ENCODE assay signal across 17 cellular contexts in genomic region chr3:72087420-72087819, GRCh38.
DNase-seq lines count a peak whose midpoint lies in the region; ATAC-seq and TF ChIP-seq lines count a peak whose summit lies in the region.
"Had no signal": no experiment of that assay in that cellular context is flagged by ENCODE, and none has a peak within 500 bp of the region (broad histone marks: within the 10 kb centered on the region; RNA-seq: fewer than 3 reads in every experiment).

No MANE protein-coding gene starts in this region.

- no peak overlapping the region for H4K91ac ChIP-seq in neuronal stem cell (ENCODE audit: low read depth, low read length, poor library complexity)

- peaks cover 56% of the 10 kb centered on the region for H3K4me1 ChIP-seq in DND-41 (ENCODE audit: insufficient read depth, low read length)
- peaks cover 3% of the 10 kb centered on the region; the same call in 1 of the 2 replicates for H3K4me1 ChIP-seq in HEK293 (ENCODE audit: control insufficient read depth, insufficient read depth, low read length)
- H3K4me1 ChIP-seq in neuronal stem cell (ENCODE audit: control insufficient read depth in 2 of 2, insufficient read depth in 1 of 2, low read depth in 1 of 2, low read length in 2 of 2) = no peaks in the 10 kb centered on the region

- H3K18ac ChIP-seq in neuronal stem cell (ENCODE audit: low read length) = no peak overlapping the region

- DNase-seq in DND-41 (no peak), T-helper 17 cell (no peak), neuronal stem cell (ENCODE audit: low spot score) (no peak), caudate nucleus (lab: John Stamatoyannopoulos, UW) (no peak), NCI-H2196 (lab: John Stamatoyannopoulos, UW; ENCODE audit: unreplicated experiment) (no peak)
- DNase-seq: CD4-positive, CD25-positive, alpha-beta regulatory T cell; CD8-positive, alpha-beta memory T cell; COR-L47; DMS 273 treated with DMSO at 0.1 percent for 48 hours; DMS53; GDM1; GM23248 had no signal

- H3K4me1 Mint-ChIP-seq in T-helper 17 cell = peaks cover 8% of the 10 kb centered on the region
- H3K4me1 Mint-ChIP-seq: CD8-positive, alpha-beta memory T cell had no signal

- ATAC-seq in DND-41 (ENCODE audit: insufficient read depth, low read depth) (no peak), T-helper 17 cell (no peak), HG03571 (IDR thresholded peaks at IDR 0.05; ENCODE audit: unreplicated experiment) (no peak)
- ATAC-seq: HCT116 had no signal

- no peak overlapping the region for H3K4me3 ChIP-seq in DND-41 (ENCODE audit: low read depth in 1 of 2, low read length in 2 of 2)
- no peak overlapping the region for H3K4me3 ChIP-seq in HEK293 (ENCODE audit: low read depth, low read length)
- H3K4me3 ChIP-seq in neuronal stem cell (ENCODE audit: low read length in 2 of 2) = no peak overlapping the region
- H3K4me3 ChIP-seq: BLaER1 treated with 17β-estradiol and CSF1 and Interleukin-3, amounts not matched to agents 10 nM and 100 nM; GM23248 had no signal

- no peak overlapping the region for H3K4ac ChIP-seq in neuronal stem cell (ENCODE audit: low read length)

- H2BK5ac ChIP-seq in neuronal stem cell (ENCODE audit: low read length) = no peak overlapping the region

- H3K27me3 ChIP-seq in DND-41 (ENCODE audit: insufficient read depth, low read length, poor library complexity) (peaks cover 3% of the 10 kb centered on the region), neuronal stem cell (ENCODE audit: control insufficient read depth in 3 of 3, insufficient read depth in 3 of 3, low read depth in 1 of 3, low read length in 3 of 3) (no peaks in the 10 kb centered on the region)
- H3K27me3 ChIP-seq: BLaER1 treated with 17β-estradiol and CSF1 and Interleukin-3, amounts not matched to agents 10 nM and 100 nM had no signal

- WGBS in neuronal stem cell (ENCODE audit: extremely low coverage in 2 of 2, insufficient read length in 2 of 2, insufficient replicate concordance in 1 of 2), 2 donors = no CpG with 5 or more reads among the region's 10 CpGs

- H3K9me3 ChIP-seq in DND-41 (ENCODE audit: insufficient read depth, low read length, severe bottlenecking) = no peaks in the 10 kb centered on the region
- no peaks in the 10 kb centered on the region for H3K9me3 ChIP-seq in HEK293 (ENCODE audit: control insufficient read depth, insufficient read depth, low read depth, low read length)
- no peaks in the 10 kb centered on the region for H3K9me3 ChIP-seq in T-helper 17 cell (ENCODE audit: control insufficient read depth, low read length, poor library complexity, severe bottlenecking)
- H3K9me3 ChIP-seq in neuronal stem cell (replicated peaks in 1 of 2; ENCODE audit: control insufficient read depth in 2 of 2, insufficient read depth in 1 of 2, low read depth in 1 of 2, low read length in 2 of 2) = no peaks in the 10 kb centered on the region
- H3K9me3 ChIP-seq: BLaER1 treated with 17β-estradiol and CSF1 and Interleukin-3, amounts not matched to agents 10 nM and 100 nM had no signal

- H2AFZ ChIP-seq in DND-41 (ENCODE audit: low read depth, low read length) = no peak overlapping the region
- no peak overlapping the region for H2AFZ ChIP-seq in neuronal stem cell (ENCODE audit: low read length)
- H2AFZ ChIP-seq: GM23248 had no signal

- no peaks in the 10 kb centered on the region for H3K79me1 ChIP-seq in neuronal stem cell (ENCODE audit: low read depth, low read length)

- H3K27ac Mint-ChIP-seq in T-helper 17 cell = peak overlapping the region; percentile 11
- H3K27ac Mint-ChIP-seq: B cell; CD8-positive, alpha-beta memory T cell had no signal

- H3K14ac ChIP-seq in neuronal stem cell (ENCODE audit: low read length) = no peak overlapping the region

- no peaks in the 10 kb centered on the region for H3K36me3 Mint-ChIP-seq in T-helper 17 cell (ENCODE audit: low read depth)
- H3K36me3 Mint-ChIP-seq: CD4-positive, CD25-positive, alpha-beta regulatory T cell had no signal

- peaks cover 18% of the 10 kb centered on the region for H3K27me3 Mint-ChIP-seq in T-helper 17 cell

- H2BK12ac ChIP-seq in neuronal stem cell (ENCODE audit: low read length) = no peak overlapping the region

- H3K4me3 Mint-ChIP-seq in T-helper 17 cell = no peak overlapping the region
- H3K4me3 Mint-ChIP-seq: B cell; CD4-positive, CD25-positive, alpha-beta regulatory T cell; CD8-positive, alpha-beta memory T cell had no signal

- H3K4me2 ChIP-seq in DND-41 (ENCODE audit: insufficient read depth, low read length) (no peak overlapping the region), neuronal stem cell (ENCODE audit: insufficient read depth, low read length, poor library complexity, severe bottlenecking) (no peak overlapping the region)

- no peak overlapping the region for H2BK120ac ChIP-seq in neuronal stem cell (ENCODE audit: low read depth, low read length)

- TF ChIP-seq CTCF in DND-41 (IDR thresholded peaks at IDR 0.05; ENCODE audit: borderline replicate concordance, extremely low read depth, low read length, poor library complexity, severe bottlenecking) (no peak), HEK293 (tag by site-specific recombination; IDR thresholded peaks at IDR 0.05) (no peak)

- H4K20me1 ChIP-seq in DND-41 (ENCODE audit: insufficient read depth, low read length) = no peaks in the 10 kb centered on the region
- H4K20me1 ChIP-seq: BLaER1 treated with 17β-estradiol and CSF1 and Interleukin-3, amounts not matched to agents 10 nM and 100 nM had no signal

- no peak overlapping the region for H3K23ac ChIP-seq in neuronal stem cell (ENCODE audit: low read depth, low read length, poor library complexity)

- H3K36me3 ChIP-seq in DND-41 (ENCODE audit: insufficient read depth, low read length) (no peaks in the 10 kb centered on the region), HEK293 (ENCODE audit: control insufficient read depth in 2 of 2, insufficient read depth in 1 of 2, low read length in 2 of 2) (no peaks in the 10 kb centered on the region), neuronal stem cell (replicated peaks in 1 of 2; ENCODE audit: control insufficient read depth in 2 of 2, insufficient read depth in 2 of 2, low read length in 2 of 2) (no peaks in the 10 kb centered on the region)
- H3K36me3 ChIP-seq: BLaER1 treated with 17β-estradiol and CSF1 and Interleukin-3, amounts not matched to agents 10 nM and 100 nM had no signal

- no peak overlapping the region for H4K8ac ChIP-seq in neuronal stem cell (ENCODE audit: low read depth, low read length)

- H2BK15ac ChIP-seq in neuronal stem cell (ENCODE audit: low read length) = no peak overlapping the region

- H3K9ac ChIP-seq in DND-41 (ENCODE audit: low read depth, low read length) = no peak overlapping the region
- peak overlapping the region; percentile 61 for H3K9ac ChIP-seq in neuronal stem cell (ENCODE audit: low read depth, low read length, poor library complexity)
- H3K9ac ChIP-seq: BLaER1 treated with 17β-estradiol and CSF1 and Interleukin-3, amounts not matched to agents 10 nM and 100 nM; GM23248 had no signal

- H3K27ac ChIP-seq in DND-41 (ENCODE audit: low read length) (peak overlapping the region; percentile 86), HEK293 (ENCODE audit: extremely low read depth, low read depth, low read length) (no peak overlapping the region), neuronal stem cell (replicated peaks; ENCODE audit: low read length) (no peak overlapping the region), caudate nucleus (ENCODE audit: low read depth, low read length) (no peak overlapping the region)
- H3K27ac ChIP-seq: BLaER1 treated with 17β-estradiol and CSF1 and Interleukin-3, amounts not matched to agents 10 nM and 100 nM; GM23248 had no signal

- POLR2A ChIA-PET in HEK293 (lab: Yijun Ruan, JAX) = no interaction called here

- CTCF ChIA-PET in HEK293 (lab: Yijun Ruan, JAX) = interaction anchor here (0.6 kb wide), 1 partner anchor 155 kb away, joined by 5 read pairs; no protein-coding TSS in a partner anchor

- H3K79me2 ChIP-seq in DND-41 (ENCODE audit: insufficient read depth, low read length) = no peaks in the 10 kb centered on the region

- H2AK5ac ChIP-seq in neuronal stem cell (ENCODE audit: low read depth, low read length) = no peak overlapping the region

TF ChIP-seq in HEK293, 187 proteins besides CTCF, POLR2A, EP300 and RAD21 (continues in another document):
- TF ChIP-seq ZNF596 (tag by site-specific recombination; IDR thresholded peaks at IDR 0.05) = no peak
- TF ChIP-seq EGR2 (tag by site-specific recombination; IDR thresholded peaks at IDR 0.05; ENCODE audit: low read depth) = 0 out of 2 replicates have a peak, but pooled peaks have one; percentile 44
- TF ChIP-seq GLIS1 (tag by site-specific recombination; IDR thresholded peaks at IDR 0.05) = no peak
- TF ChIP-seq ZNF624 (tag by site-specific recombination; IDR thresholded peaks at IDR 0.05) = no peak
- TF ChIP-seq, protein P1, sequence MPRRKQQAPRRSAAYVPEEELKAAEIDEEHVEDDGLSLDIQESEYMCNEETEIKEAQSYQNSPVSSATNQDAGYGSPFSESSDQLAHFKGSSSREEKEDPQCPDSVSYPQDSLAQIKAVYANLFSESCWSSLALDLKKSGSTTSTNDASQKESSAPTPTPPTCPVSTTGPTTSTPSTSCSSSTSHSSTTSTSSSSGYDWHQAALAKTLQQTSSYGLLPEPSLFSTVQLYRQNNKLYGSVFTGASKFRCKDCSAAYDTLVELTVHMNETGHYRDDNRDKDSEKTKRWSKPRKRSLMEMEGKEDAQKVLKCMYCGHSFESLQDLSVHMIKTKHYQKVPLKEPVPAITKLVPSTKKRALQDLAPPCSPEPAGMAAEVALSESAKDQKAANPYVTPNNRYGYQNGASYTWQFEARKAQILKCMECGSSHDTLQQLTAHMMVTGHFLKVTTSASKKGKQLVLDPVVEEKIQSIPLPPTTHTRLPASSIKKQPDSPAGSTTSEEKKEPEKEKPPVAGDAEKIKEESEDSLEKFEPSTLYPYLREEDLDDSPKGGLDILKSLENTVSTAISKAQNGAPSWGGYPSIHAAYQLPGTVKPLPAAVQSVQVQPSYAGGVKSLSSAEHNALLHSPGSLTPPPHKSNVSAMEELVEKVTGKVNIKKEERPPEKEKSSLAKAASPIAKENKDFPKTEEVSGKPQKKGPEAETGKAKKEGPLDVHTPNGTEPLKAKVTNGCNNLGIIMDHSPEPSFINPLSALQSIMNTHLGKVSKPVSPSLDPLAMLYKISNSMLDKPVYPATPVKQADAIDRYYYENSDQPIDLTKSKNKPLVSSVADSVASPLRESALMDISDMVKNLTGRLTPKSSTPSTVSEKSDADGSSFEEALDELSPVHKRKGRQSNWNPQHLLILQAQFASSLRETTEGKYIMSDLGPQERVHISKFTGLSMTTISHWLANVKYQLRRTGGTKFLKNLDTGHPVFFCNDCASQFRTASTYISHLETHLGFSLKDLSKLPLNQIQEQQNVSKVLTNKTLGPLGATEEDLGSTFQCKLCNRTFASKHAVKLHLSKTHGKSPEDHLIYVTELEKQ (tag by site-specific recombination; IDR thresholded peaks at IDR 0.05; ENCODE audit: borderline replicate concordance) = no peak
